17 cellular contexts compared by ENCODE assay signal in the genomic region with DNA sequence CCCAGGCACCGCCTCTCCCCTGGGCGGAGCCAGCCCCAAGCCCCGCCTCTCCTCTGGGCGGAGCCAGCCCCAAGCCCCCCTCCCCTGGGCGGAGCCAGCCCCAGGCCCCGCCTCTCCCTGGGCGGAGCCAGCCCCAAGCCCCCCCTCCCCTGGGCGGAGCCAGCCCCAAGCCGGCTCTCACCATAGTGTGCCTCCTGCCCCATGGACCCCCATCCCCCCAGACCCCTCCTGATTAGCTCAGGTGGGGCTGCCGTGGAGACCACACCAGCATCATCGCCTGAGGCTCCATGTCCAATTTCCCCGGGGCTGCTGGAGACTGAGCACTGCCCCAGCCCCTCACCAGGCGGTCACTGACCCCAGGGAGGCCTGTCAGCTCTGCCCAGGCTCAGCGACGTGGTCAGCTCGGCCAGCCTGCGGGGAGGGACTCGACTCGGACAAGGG. TPM values are rescaled to one million over a fixed set of nuclear protein-coding genes. Genes with fewer than 3 reads are reported as not detected.
A peak's percentile ranks its signal among the peaks of the same experiment; 100 is the strongest.
DNase-seq lines count a peak whose midpoint lies in the region; ATAC-seq, FAIRE-seq and TF ChIP-seq lines count a peak whose summit lies in the region.
"Had no signal": no experiment of that assay in that cellular context is flagged by ENCODE, and none has a peak within 500 bp of the region (broad histone marks: within the 10 kb centered on the region; RNA-seq: fewer than 3 reads in every experiment).

No MANE protein-coding gene starts in this region.

- H3K27me3 Mint-ChIP-seq in activated CD4-positive, alpha-beta T cell treated with anti-CD3 and anti-CD28 coated beads for 36 hours: peaks cover 2% of the 10 kb centered on the region
- H3K27me3 Mint-ChIP-seq in CD8-positive, alpha-beta T cell (ENCODE audit: low read depth): peaks cover 7% of the 10 kb centered on the region
- peaks cover 2% of the 10 kb centered on the region for H3K27me3 Mint-ChIP-seq in chondrocyte (ENCODE audit: low read depth)

- no peaks in the 10 kb centered on the region for H3K9me3 ChIP-seq in CD8-positive, alpha-beta T cell (ENCODE audit: low read length)
- H3K9me3 ChIP-seq: pancreas had no signal

- ATAC-seq in activated CD4-positive, alpha-beta T cell treated with anti-CD3 and anti-CD28 coated beads for 36 hours: no peak
- peak; percentile 18 for ATAC-seq in CD8-positive, alpha-beta T cell
- ATAC-seq in HG02763 (IDR thresholded peaks at IDR 0.05; ENCODE audit: unreplicated experiment): no peak
- ATAC-seq: pancreas, Right ventricle myocardium inferior had no signal

- H3K27ac Mint-ChIP-seq in activated CD4-positive, alpha-beta T cell treated with anti-CD3 and anti-CD28 coated beads for 36 hours: no peak overlapping the region
- no peak overlapping the region for H3K27ac Mint-ChIP-seq in CD8-positive, alpha-beta T cell
- H3K27ac Mint-ChIP-seq in chondrocyte (ENCODE audit: unreplicated experiment): no peak overlapping the region
- H3K27ac Mint-ChIP-seq: activated B cell treated with CpG ODN at 0.5 μM for 24 hours had no signal

- TF ChIP-seq CTCF in CD8-positive, alpha-beta T cell (IDR thresholded peaks at IDR 0.05): no peak
- no peak for TF ChIP-seq CTCF in fibroblast of the aortic adventitia (IDR thresholded peaks at IDR 0.05; ENCODE audit: insufficient read depth, low read length)
- TF ChIP-seq CTCF in chondrocyte (IDR thresholded peaks at IDR 0.05): no peak

- no peak overlapping the region for H3K4me3 Mint-ChIP-seq in activated CD4-positive, alpha-beta T cell treated with anti-CD3 and anti-CD28 coated beads for 36 hours
- no peak overlapping the region for H3K4me3 Mint-ChIP-seq in CD8-positive, alpha-beta T cell
- no peak overlapping the region for H3K4me3 Mint-ChIP-seq in chondrocyte (ENCODE audit: unreplicated experiment)
- H3K4me3 Mint-ChIP-seq: activated B cell treated with CpG ODN at 0.5 μM for 24 hours had no signal

- peaks cover 10% of the 10 kb centered on the region for H3K4me1 ChIP-seq in CD8-positive, alpha-beta T cell (ENCODE audit: insufficient read depth, low read length)

- CTCF ChIA-PET in activated CD4-positive, alpha-beta T cell treated with anti-CD3 and anti-CD28 coated beads for 36 hours (lab: Charles Lee): interaction anchor here (1.4 to 2.1 kb wide), 2 partner anchors 15 to 18 kb away, joined by 6 to 8 read pairs; partner anchors contain the start of gene TPGS1
- CTCF ChIA-PET in CD8-positive, alpha-beta T cell (lab: Charles Lee): interaction anchor here (0.6 kb wide), 1 partner anchor 12 kb away, joined by 3 read pairs; no protein-coding TSS in a partner anchor

- no peaks in the 10 kb centered on the region for H3K36me3 ChIP-seq in CD8-positive, alpha-beta T cell (ENCODE audit: insufficient read depth, low read length)
- H3K36me3 ChIP-seq: pancreas had no signal

- H3K27me3 ChIP-seq in CD8-positive, alpha-beta T cell (ENCODE audit: insufficient read depth, low read length): peaks cover 3% of the 10 kb centered on the region
- H3K27me3 ChIP-seq: pancreas had no signal

- H3K4me3 ChIP-seq in CD8-positive, alpha-beta T cell (ENCODE audit: low read depth, low read length): no peak overlapping the region
- H3K4me3 ChIP-seq in fibroblast of the aortic adventitia (ENCODE audit: low read depth, low read length): no peak overlapping the region
- H3K4me3 ChIP-seq: pancreas had no signal

- intact Hi-C loops in activated CD4-positive, alpha-beta T cell treated with anti-CD3 and anti-CD28 coated beads for 36 hours (cut with DNase I, micrococcal nuclease): no loop called here
- intact Hi-C loops in CD8-positive, alpha-beta T cell (cut with DNase I, micrococcal nuclease): no loop called here

- no peaks in the 10 kb centered on the region for H3K36me3 Mint-ChIP-seq in activated CD4-positive, alpha-beta T cell treated with anti-CD3 and anti-CD28 coated beads for 36 hours (ENCODE audit: low read depth)
- no peaks in the 10 kb centered on the region for H3K36me3 Mint-ChIP-seq in CD8-positive, alpha-beta T cell
- no peaks in the 10 kb centered on the region for H3K36me3 Mint-ChIP-seq in chondrocyte (ENCODE audit: low read depth)

- no peak overlapping the region for H3K27ac ChIP-seq in CD8-positive, alpha-beta T cell (ENCODE audit: low read depth, low read length)
- H3K27ac ChIP-seq: pancreas had no signal

- H3K4me1 Mint-ChIP-seq in activated CD4-positive, alpha-beta T cell treated with anti-CD3 and anti-CD28 coated beads for 36 hours: peaks cover 2% of the 10 kb centered on the region
- peaks cover 12% of the 10 kb centered on the region for H3K4me1 Mint-ChIP-seq in CD8-positive, alpha-beta T cell (ENCODE audit: low read depth)
- peaks cover 22% of the 10 kb centered on the region for H3K4me1 Mint-ChIP-seq in chondrocyte (ENCODE audit: low read depth)

- H3K9me3 Mint-ChIP-seq in activated CD4-positive, alpha-beta T cell treated with anti-CD3 and anti-CD28 coated beads for 36 hours (ENCODE audit: low read depth): no peaks in the 10 kb centered on the region
- no peaks in the 10 kb centered on the region for H3K9me3 Mint-ChIP-seq in CD8-positive, alpha-beta T cell
- no peaks in the 10 kb centered on the region for H3K9me3 Mint-ChIP-seq in chondrocyte (ENCODE audit: low read depth)
- H3K9me3 Mint-ChIP-seq: activated B cell treated with CpG ODN at 0.5 μM for 24 hours had no signal

- DNase-seq in activated CD4-positive, alpha-beta T cell treated with anti-CD3 and anti-CD28 coated beads for 36 hours: peak; percentile 78
- no peak for DNase-seq in activated CD4-positive, alpha-beta T cell treated with anti-CD3 and anti-CD28 coated beads for 1 hour
- DNase-seq in CD8-positive, alpha-beta T cell: peak in 4 of 7 experiments; percentile 33 to 50 (median 44)
- DNase-seq in UCSD-AML1 (lab: John Stamatoyannopoulos, UW; ENCODE audit: unreplicated experiment): peak; percentile 28
- peak; percentile 11 for DNase-seq in fibroblast of the aortic adventitia (ENCODE audit: low read depth)
- DNase-seq in GM19239 (ENCODE audit: insufficient read length, low spot score): no peak
- no peak for DNase-seq in chondrocyte (ENCODE audit: low spot score)
- DNase-seq: activated B cell treated with CpG ODN at 0.5 μM for 24 hours, amniotic stem cell, DMS153, KG1, NCI-H1694, NCI-H748 treated with DMSO at 0.1 percent for 48 hours had no signal

- POLR2A ChIA-PET in activated CD4-positive, alpha-beta T cell treated with anti-CD3 and anti-CD28 coated beads for 36 hours (lab: Charles Lee): no interaction called here
- POLR2A ChIA-PET in CD8-positive, alpha-beta T cell (lab: Charles Lee): no interaction called here

- no peak for FAIRE-seq in GM19239 (lab: Jason Lieb, UNC)
- FAIRE-seq: pancreas, urothelium cell line had no signal

RNA-seq across cellular contexts. Expression of gene MADCAM1, which starts 4.2 kb away (rescaled TPM):
- under 1 TPM in 1 of 2 experiments, not detected in 1; 0.14 TPM for total RNA-seq in activated CD4-positive, alpha-beta T cell treated with anti-CD3 and anti-CD28 coated beads for 36 hours
- under 1 TPM in 1 of 2 experiments, not detected in 1; 0.19 TPM for total RNA-seq in CD8-positive, alpha-beta T cell
- total RNA-seq in fibroblast of the aortic adventitia (ENCODE audit: low replicate concordance) (0.16 and 0.18 TPM in 2 replicates), chondrocyte (0.59 to 0.92 TPM (median 0.62 TPM) in 3 replicates)

RNA-seq across cellular contexts. Expression of gene TPGS1, which starts 15.2 kb away (rescaled TPM):
- 1 to 10 TPM; 6.4 to 8.4 TPM for total RNA-seq in activated CD4-positive, alpha-beta T cell treated with anti-CD3 and anti-CD28 coated beads for 36 hours
- 10 to 100 TPM; 17.3 to 19.5 TPM for total RNA-seq in CD8-positive, alpha-beta T cell
- total RNA-seq in fibroblast of the aortic adventitia (ENCODE audit: low replicate concordance) (25.2 and 56.4 TPM in 2 replicates), chondrocyte (18.3 to 22.6 TPM (median 21.3 TPM) in 3 replicates)

RNA-seq across cellular contexts. Expression of gene SHC2, which starts 31.3 kb away (rescaled TPM):
- total RNA-seq in activated CD4-positive, alpha-beta T cell treated with anti-CD3 and anti-CD28 coated beads for 36 hours: under 1 TPM in 1 of 2 experiments, not detected in 1; 0.21 TPM
- 1 to 10 TPM; 6.1 to 6.6 TPM for total RNA-seq in CD8-positive, alpha-beta T cell
- total RNA-seq in fibroblast of the aortic adventitia (ENCODE audit: low replicate concordance): 0.81 and 3.3 TPM in 2 replicates
- 26.9 to 50.9 TPM (median 47.8 TPM) in 3 replicates for total RNA-seq in chondrocyte
- total RNA-seq: activated B cell treated with CpG ODN at 0.5 μM for 24 hours had no signal

RNA-seq across cellular contexts. Expression of gene CDC34, which starts 39.4 kb away (rescaled TPM):
- 10 to 100 TPM; 36.7 to 41.5 TPM for total RNA-seq in activated CD4-positive, alpha-beta T cell treated with anti-CD3 and anti-CD28 coated beads for 36 hours
- total RNA-seq in CD8-positive, alpha-beta T cell: 10 to 100 TPM; 37.1 to 45.8 TPM
- total RNA-seq in fibroblast of the aortic adventitia (ENCODE audit: low replicate concordance) (31.0 and 65.8 TPM in 2 replicates), chondrocyte (41.4 to 71.1 TPM (median 66.9 TPM) in 3 replicates)

RNA-seq across cellular contexts. Expression of gene GZMM, which starts 51.7 kb away (rescaled TPM):
- 10 to 100 TPM; 22.5 to 25.3 TPM for total RNA-seq in activated CD4-positive, alpha-beta T cell treated with anti-CD3 and anti-CD28 coated beads for 36 hours
- 100 to 1,000 TPM; 117 to 119 TPM for total RNA-seq in CD8-positive, alpha-beta T cell
- total RNA-seq in fibroblast of the aortic adventitia (ENCODE audit: low replicate concordance) (not detected in 2 replicates), chondrocyte (not detected in 3 replicates)
- total RNA-seq: activated B cell treated with CpG ODN at 0.5 μM for 24 hours, Right ventricle myocardium inferior had no signal

Comparison
In these comparisons a context has a peak if more than half of its experiments do, and no peak if none do; other contexts are left out.
1. DNase-seq: peak in activated CD4-positive, alpha-beta T cell treated with anti-CD3 and anti-CD28 coated beads for 36 hours (single experiment), CD8-positive, alpha-beta T cell (4 of 7), UCSD-AML1 (single experiment) and fibroblast of the aortic adventitia (single experiment); none in activated CD4-positive, alpha-beta T cell treated with anti-CD3 and anti-CD28 coated beads for 1 hour (single experiment), GM19239 (single experiment) and chondrocyte (single experiment).